7 cellular contexts compared by ENCODE assay signal in genomic region chr16:88165673-88166072, GRCh38.
A peak's percentile ranks its signal among the peaks of the same experiment; 100 is the strongest.
DNase-seq lines count a peak whose midpoint lies in the region; ATAC-seq and TF ChIP-seq lines count a peak whose summit lies in the region.
"Not testable (repeated sequence)": the region's sequence is repeated elsewhere in the genome, so short reads cannot be mapped to it uniquely, and the experiment has no call there.

No MANE protein-coding gene starts in this region.

- H3K4me1 ChIP-seq in esophagus muscularis mucosa, result peaks cover 0 to 48% (median 35%) of the 10 kb centered on the region in 4 donors
- H3K4me1 ChIP-seq in lung (ENCODE audit: control insufficient read depth in 2 of 2, insufficient read depth in 2 of 2, low read length in 2 of 2), result not testable (repeated sequence)
- H3K4me1 ChIP-seq in sigmoid colon, result peaks cover 0 to 11% (median 0%) of the 10 kb centered on the region in 4 donors

- peak; percentile 23 for DNase-seq in activated CD8-positive, alpha-beta memory T cell treated with anti-CD3 and anti-CD28 coated beads, Interleukin-2, amount 10 ng/mL, durations not matched to agents 7 days and 5 days
- DNase-seq in esophagus muscularis mucosa (ENCODE audit: extremely low spot score); lung (ENCODE audit: low spot score); omental fat pad (ENCODE audit: low spot score): not testable (repeated sequence)
- DNase-seq in cardiac septum (ENCODE audit: low spot score) (peak; percentile 50), sigmoid colon (peak; percentile 52), ureter (ENCODE audit: low spot score) (peak; percentile 26)

- CTCF ChIA-PET in activated CD8-positive, alpha-beta memory T cell treated with anti-CD3 and anti-CD28 coated beads, Interleukin-2, amount 10 ng/mL, durations not matched to agents 7 days and 5 days (lab: Charles Lee), result not testable (repeated sequence)

- 65% methylated on average over 14 of the region's 14 CpGs for WGBS in esophagus muscularis mucosa
- WGBS in lung, 2 donors, result 81 to 82% methylated on average over 14 of the region's 14 CpGs
- WGBS in sigmoid colon, 2 donors, result 87 to 96% methylated on average over 14 of the region's 14 CpGs

- H3K4me3 Mint-ChIP-seq in activated CD8-positive, alpha-beta memory T cell treated with anti-CD3 and anti-CD28 coated beads, Interleukin-2, amount 10 ng/mL, durations not matched to agents 7 days and 5 days, result not testable (repeated sequence)

- H3K36me3 Mint-ChIP-seq in activated CD8-positive, alpha-beta memory T cell treated with anti-CD3 and anti-CD28 coated beads, Interleukin-2, amount 10 ng/mL, durations not matched to agents 7 days and 5 days, result not testable (repeated sequence)

- H3K27me3 Mint-ChIP-seq in activated CD8-positive, alpha-beta memory T cell treated with anti-CD3 and anti-CD28 coated beads, Interleukin-2, amount 10 ng/mL, durations not matched to agents 7 days and 5 days, result not testable (repeated sequence)

- not testable (repeated sequence) for H3K36me3 ChIP-seq in esophagus muscularis mucosa; lung (ENCODE audit: control insufficient read depth in 2 of 2, insufficient read depth in 2 of 2, low read length in 2 of 2); sigmoid colon

- not testable (repeated sequence) for TF ChIP-seq POLR2A in esophagus muscularis mucosa (IDR thresholded peaks at IDR 0.05; ENCODE audit: low read depth); sigmoid colon (IDR thresholded peaks at IDR 0.05)

- H3K27ac ChIP-seq in esophagus muscularis mucosa (replicated peaks in 1 of 4) (peak overlapping the region in 3 of 4 donors; percentile 28 to 66 (median 53)), sigmoid colon (peak overlapping the region; percentile 5 to 55 (median 30))
- not testable (repeated sequence) for H3K27ac ChIP-seq in lung (ENCODE audit: low read depth in 1 of 2, low read length in 1 of 2)

- not testable (repeated sequence) for H3K4me3 ChIP-seq in esophagus muscularis mucosa, lung, sigmoid colon

- not testable (repeated sequence) for H3K9me3 Mint-ChIP-seq in activated CD8-positive, alpha-beta memory T cell treated with anti-CD3 and anti-CD28 coated beads, Interleukin-2, amount 10 ng/mL, durations not matched to agents 7 days and 5 days (ENCODE audit: low read depth)

- not testable (repeated sequence) for TF ChIP-seq CTCF in esophagus muscularis mucosa (IDR thresholded peaks at IDR 0.05); lung (IDR thresholded peaks at IDR 0.05; ENCODE audit: control extremely low read depth, extremely low read depth); omental fat pad (IDR thresholded peaks at IDR 0.05); sigmoid colon (IDR thresholded peaks at IDR 0.05)

- not testable (repeated sequence) for ATAC-seq in activated CD8-positive, alpha-beta memory T cell treated with anti-CD3 and anti-CD28 coated beads, Interleukin-2, amount 10 ng/mL, durations not matched to agents 7 days and 5 days
- ATAC-seq in lung (ENCODE audit: insufficient read depth, low FRiP score) (peak; percentile 7), omental fat pad (ENCODE audit: low FRiP score) (peak; percentile 42)

- H3K9me3 ChIP-seq in esophagus muscularis mucosa; lung (ENCODE audit: control insufficient read depth in 2 of 2, insufficient read depth in 1 of 2, low read length in 1 of 2); sigmoid colon: not testable (repeated sequence)

- not testable (repeated sequence) for H3K4me1 Mint-ChIP-seq in activated CD8-positive, alpha-beta memory T cell treated with anti-CD3 and anti-CD28 coated beads, Interleukin-2, amount 10 ng/mL, durations not matched to agents 7 days and 5 days

- not testable (repeated sequence) for H3K27ac Mint-ChIP-seq in activated CD8-positive, alpha-beta memory T cell treated with anti-CD3 and anti-CD28 coated beads, Interleukin-2, amount 10 ng/mL, durations not matched to agents 7 days and 5 days

- intact Hi-C loops in esophagus muscularis mucosa (cut with DNase I); cardiac septum (cut with DNase I); sigmoid colon (cut with DNase I): not testable (repeated sequence)

- not testable (repeated sequence) for H3K27me3 ChIP-seq in esophagus muscularis mucosa; lung (ENCODE audit: control insufficient read depth, insufficient read depth)
- peaks cover 0 to 11% (median 0%) of the 10 kb centered on the region in 3 donors for H3K27me3 ChIP-seq in sigmoid colon

- TF ChIP-seq EP300 in esophagus muscularis mucosa (IDR thresholded peaks at IDR 0.05); sigmoid colon (IDR thresholded peaks at IDR 0.05): not testable (repeated sequence)
